ENCODE assay signal across 8 cellular contexts in the genomic region with DNA sequence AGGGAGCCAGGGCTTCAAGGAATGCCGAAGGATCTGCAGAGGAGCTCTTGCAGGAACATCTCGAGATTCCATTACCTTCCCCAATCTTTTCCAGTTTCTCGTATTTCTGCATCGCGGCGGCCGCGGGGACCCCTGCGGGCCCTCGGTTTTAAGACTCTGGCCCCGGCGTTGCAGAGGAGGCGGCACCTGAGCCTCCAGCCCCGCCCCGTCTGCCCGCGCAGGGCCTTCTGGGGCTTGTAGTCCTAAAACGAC. TPM values are rescaled to one million over a fixed set of nuclear protein-coding genes. Genes with fewer than 3 reads are reported as not detected.
DNase-seq lines count a peak whose midpoint lies in the region; ATAC-seq and TF ChIP-seq lines count a peak whose summit lies in the region.

A gene (minus strand): TSS at position 161 of the 252 bp plus-strand sequence. CDS start 49 bp downstream, at position 112.

- ATAC-seq in CD8-positive, alpha-beta T cell: no peak
- no peak for ATAC-seq in HG03378 (IDR thresholded peaks at IDR 0.05; ENCODE audit: unreplicated experiment)

- no peaks in the 10 kb centered on the region for H3K27me3 ChIP-seq in CD8-positive, alpha-beta T cell (ENCODE audit: insufficient read depth, low read length)
- H3K27me3 ChIP-seq in neuron (ENCODE audit: insufficient read depth, low read length): no peaks in the 10 kb centered on the region

- CTCF ChIA-PET in CD8-positive, alpha-beta T cell (lab: Charles Lee): interaction anchor here (1.0 kb wide), 1 partner anchor 39 kb away, joined by 4 read pairs; no protein-coding TSS in a partner anchor
- CTCF ChIA-PET in OCI-LY7 (lab: Charles Lee; ENCODE audit: unreplicated experiment): interaction anchor here (0.6 to 1.1 kb wide), 2 partner anchors 28 to 1061 kb away, joined by 3 to 4 read pairs; no protein-coding TSS in a partner anchor

- peak within 1 kb of the TSS; percentile 89 for H3K27ac Mint-ChIP-seq in CD8-positive, alpha-beta T cell

- no peaks in the 10 kb centered on the region for H3K9me3 ChIP-seq in CD8-positive, alpha-beta T cell (ENCODE audit: low read length)
- no peaks in the 10 kb centered on the region for H3K9me3 ChIP-seq in OCI-LY7 (ENCODE audit: low read length)
- H3K9me3 ChIP-seq in neuron (ENCODE audit: low read length): no peaks in the 10 kb centered on the region

- peak within 1 kb of the TSS; percentile 98 for H3K4me2 ChIP-seq in OCI-LY7 (ENCODE audit: low read length)

- no peaks in the 10 kb centered on the region for H3K9me2 ChIP-seq in OCI-LY7 (ENCODE audit: insufficient read depth, low read length)

- H3K4me1 Mint-ChIP-seq in CD8-positive, alpha-beta T cell (ENCODE audit: low read depth): peaks cover 43% of the 10 kb centered on the region

- H2AFZ ChIP-seq in OCI-LY7 (ENCODE audit: low read length) (peak within 1 kb of the TSS; percentile 87; the same call in 1 of the 2 replicates), neuron (ENCODE audit: low read depth, low read length) (peak within 1 kb of the TSS; percentile 11)

- H3K36me3 Mint-ChIP-seq in CD8-positive, alpha-beta T cell: peaks cover 8% of the 10 kb centered on the region

- DNase-seq in CD8-positive, alpha-beta T cell: no peak
- DNase-seq in OCI-LY7 (ENCODE audit: low spot score) (no peak), NCI-H2107 (lab: John Stamatoyannopoulos, UW) (no peak), anterior cingulate cortex (lab: John Stamatoyannopoulos, UW) (no peak)
- DNase-seq in stimulated activated CD4-positive, alpha-beta T cell treated with anti-CD3 and anti-CD28 coated beads, Interleukin-2, amount 100 ng/mL, for 48 hours: no peak

- H3K4me3 Mint-ChIP-seq in CD8-positive, alpha-beta T cell: peak within 1 kb of the TSS; percentile 78

- H3K4me1 ChIP-seq in CD8-positive, alpha-beta T cell (ENCODE audit: insufficient read depth, low read length): peaks cover 34% of the 10 kb centered on the region
- H3K4me1 ChIP-seq in OCI-LY7 (ENCODE audit: insufficient read depth, low read length, poor library complexity, severe bottlenecking) (peaks cover 40% of the 10 kb centered on the region), neuron (ENCODE audit: insufficient read depth, low read length) (peaks cover 29% of the 10 kb centered on the region)

- H3K27ac ChIP-seq in CD8-positive, alpha-beta T cell (ENCODE audit: low read depth, low read length): peak within 1 kb of the TSS; percentile 65
- H3K27ac ChIP-seq in OCI-LY7 (ENCODE audit: low read depth, low read length, poor library complexity, severe bottlenecking): peak within 1 kb of the TSS; percentile 70

- POLR2A ChIA-PET in CD8-positive, alpha-beta T cell (lab: Charles Lee): interaction anchor here (1.1 to 1.7 kb wide), 2 partner anchors 11 to 29 kb away, joined by 4 to 8 read pairs; a partner anchor contains a TSS
- POLR2A ChIA-PET in OCI-LY7 (lab: Charles Lee): interaction anchor here (0.7 to 1.2 kb wide), 2 partner anchors 27 to 52 kb away, joined by 3 read pairs; no protein-coding TSS in a partner anchor

- in situ Hi-C loops in endometrial microvascular endothelial cells (cut with HindIII; ENCODE audit: inconsistent ontology term, low pct_unique_long_range_greater_than_20kb, low sequenced_read_pairs): no loop called here

- H3K27me3 Mint-ChIP-seq in CD8-positive, alpha-beta T cell (ENCODE audit: low read depth): peaks cover 2% of the 10 kb centered on the region

- no peaks in the 10 kb centered on the region for H4K20me1 ChIP-seq in OCI-LY7 (ENCODE audit: insufficient read depth, low read length)

- no TSS peak for BruUV-seq in OCI-LY7 (replicated peaks; lab: Mats Ljungman, UMichigan)

- no peaks in the 10 kb centered on the region for H3K9me3 Mint-ChIP-seq in CD8-positive, alpha-beta T cell

- peaks cover 14% of the 10 kb centered on the region; the same call in 1 of the 2 replicates for H3K79me2 ChIP-seq in OCI-LY7 (ENCODE audit: insufficient read depth, low read depth, low read length)

- TF ChIP-seq CTCF in CD8-positive, alpha-beta T cell (IDR thresholded peaks at IDR 0.05): no peak
- TF ChIP-seq CTCF in OCI-LY7 (conservative IDR thresholded peaks at IDR 0.05; ENCODE audit: low read length): no peak

- H3K36me3 ChIP-seq in CD8-positive, alpha-beta T cell (ENCODE audit: insufficient read depth, low read length): no peaks in the 10 kb centered on the region
- peaks cover 8% of the 10 kb centered on the region for H3K36me3 ChIP-seq in OCI-LY7 (ENCODE audit: insufficient read depth, low read length)
- H3K36me3 ChIP-seq in neuron (ENCODE audit: insufficient read depth, low read length): peaks cover 2% of the 10 kb centered on the region

- H3K4me3 ChIP-seq in CD8-positive, alpha-beta T cell (ENCODE audit: low read depth, low read length): peak within 1 kb of the TSS; percentile 71
- H3K4me3 ChIP-seq in OCI-LY7 (ENCODE audit: low read depth, low read length, poor library complexity, severe bottlenecking) (peak within 1 kb of the TSS; percentile 98), neuron (ENCODE audit: low read length) (peak within 1 kb of the TSS; percentile 79)

- intact Hi-C loops in CD8-positive, alpha-beta T cell (cut with DNase I, micrococcal nuclease): loop anchor here (5.0 to 10.0 kb wide), 4 partner anchors 40 to 1433 kb away; a partner anchor contains a TSS
- intact Hi-C loops in OCI-LY7 (cut with micrococcal nuclease; ENCODE audit: unreplicated experiment): no loop called here

RNA-seq across cellular contexts. Expression of the gene that starts here (rescaled TPM):
- 1 to 10 TPM; 1.9 to 2.7 TPM for total RNA-seq in CD8-positive, alpha-beta T cell
- total RNA-seq in OCI-LY7 (2014; rRNA removed; shearing (Covaris generic)): 30.9 and 35.2 TPM in 2 replicates
- total RNA-seq in OCI-LY7 (2022) (23.1 and 23.7 TPM in 2 replicates), endometrial microvascular endothelial cells (ENCODE audit: inconsistent ontology term) (10.5 TPM)
